17 cellular contexts compared by ENCODE assay signal in genomic region chr2:23518481-23519333, GRCh38.
"Had no signal": no experiment of that assay in that cellular context is flagged by ENCODE, and none has a peak within 500 bp of the region (broad histone marks: within the 10 kb centered on the region; RNA-seq: fewer than 3 reads in every experiment).

No MANE protein-coding gene starts in this region.

- H3K36me3 ChIP-seq: ovary, right atrium auricular region, vagina had no signal

- H3K4me3 Mint-ChIP-seq: activated CD8-positive, alpha-beta T cell treated with anti-CD3 and anti-CD28 coated beads, Interleukin-2, amount 10 ng/mL, durations not matched to agents 7 days and 5 days; activated naive CD4-positive, alpha-beta T cell treated with anti-CD3 and anti-CD28 coated beads for 36 hours; natural killer cell; stimulated activated naive CD8-positive, alpha-beta T cell treated with anti-CD3 and anti-CD28 coated beads, Interleukin-15, Interleukin-2, amounts not matched to agents 100 ng/mL and 50 ng/mL, for 24 hours; T-helper 1 cell treated with Interleukin-12 subunit alpha and Interleukin-12 subunit beta and Interleukin-4 antibody, amounts not matched to agents 30 μg/mL and 1 μg/mL, for 36 hours; WTC11 had no signal

- H3K36me3 Mint-ChIP-seq: natural killer cell, WTC11 had no signal

- H3K4me1 Mint-ChIP-seq: natural killer cell had no signal

- ATAC-seq: activated CD8-positive, alpha-beta T cell treated with anti-CD3 and anti-CD28 coated beads, Interleukin-2, amount 10 ng/mL, durations not matched to agents 7 days and 5 days; SK-N-SH treated with all-trans-retinoic acid at 6 μM for 48 hours had no signal

- DNase-seq: activated CD4-positive, alpha-beta T cell treated with anti-CD3 and anti-CD28 coated beads for 48 hours; activated CD8-positive, alpha-beta T cell treated with anti-CD3 and anti-CD28 coated beads, Interleukin-2, amount 10 ng/mL, durations not matched to agents 7 days and 5 days; activated naive CD4-positive, alpha-beta T cell treated with anti-CD3 and anti-CD28 coated beads for 36 hours; central memory CD4-positive, alpha-beta T cell; cortex of kidney; effector memory CD4-positive, alpha-beta T cell; natural killer cell; ovary; testis had no signal

- H3K27ac Mint-ChIP-seq: activated CD8-positive, alpha-beta T cell treated with anti-CD3 and anti-CD28 coated beads, Interleukin-2, amount 10 ng/mL, durations not matched to agents 7 days and 5 days; activated naive CD4-positive, alpha-beta T cell treated with anti-CD3 and anti-CD28 coated beads for 36 hours; natural killer cell; stimulated activated naive CD8-positive, alpha-beta T cell treated with anti-CD3 and anti-CD28 coated beads, Interleukin-15, Interleukin-2, amounts not matched to agents 100 ng/mL and 50 ng/mL, for 24 hours; T-helper 1 cell treated with Interleukin-12 subunit alpha and Interleukin-12 subunit beta and Interleukin-4 antibody, amounts not matched to agents 30 μg/mL and 1 μg/mL, for 36 hours; WTC11 had no signal

- H3K27ac ChIP-seq: epithelial cell of prostate, ovary, testis, vagina had no signal

- H3K27me3 ChIP-seq: ovary, right atrium auricular region, testis, vagina had no signal

- H3K4me3 ChIP-seq: lung, ovary, right atrium auricular region, testis, vagina had no signal

- H3K9me3 ChIP-seq: ovary, right atrium auricular region, testis, vagina had no signal

- H3K9me3 Mint-ChIP-seq: activated naive CD4-positive, alpha-beta T cell treated with anti-CD3 and anti-CD28 coated beads for 36 hours; natural killer cell; stimulated activated naive CD8-positive, alpha-beta T cell treated with anti-CD3 and anti-CD28 coated beads, Interleukin-15, Interleukin-2, amounts not matched to agents 100 ng/mL and 50 ng/mL, for 24 hours; T-helper 1 cell treated with Interleukin-12 subunit alpha and Interleukin-12 subunit beta and Interleukin-4 antibody, amounts not matched to agents 30 μg/mL and 1 μg/mL, for 36 hours; WTC11 had no signal
